ENCODE assay signal across 18 cellular contexts in the genomic region with DNA sequence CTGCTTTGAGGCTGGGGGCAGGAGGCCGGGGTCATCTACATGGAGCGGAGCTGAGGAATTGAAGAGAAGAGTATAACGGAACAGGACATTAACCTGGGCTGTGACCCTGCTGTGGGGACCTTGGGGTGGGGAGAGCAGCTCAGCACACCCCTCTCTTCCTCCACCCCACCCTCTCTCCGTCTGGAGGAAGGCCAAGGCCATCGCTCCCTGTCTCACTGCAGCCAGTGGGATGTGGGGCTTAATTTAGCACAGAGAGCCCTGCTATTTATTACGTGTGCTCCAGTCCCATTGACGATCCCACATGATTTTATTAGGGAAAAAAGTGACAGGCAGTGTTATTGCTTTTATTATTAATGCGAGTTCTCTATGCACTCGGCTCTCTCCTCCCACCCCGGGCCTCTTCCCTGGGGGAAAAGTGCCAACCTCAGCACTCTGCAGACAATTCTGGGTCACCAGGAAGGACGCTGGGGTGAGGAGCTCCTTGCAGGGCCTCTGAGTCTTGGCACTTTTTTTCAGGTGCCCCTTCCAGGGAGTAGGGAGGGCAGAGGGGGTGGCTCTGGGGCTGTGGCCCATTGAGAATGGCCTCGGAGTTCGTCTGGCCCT. TPM values are rescaled to one million over a fixed set of nuclear protein-coding genes. Genes with fewer than 3 reads are reported as not detected.
DNase-seq lines count a peak whose midpoint lies in the region; ATAC-seq, FAIRE-seq and TF ChIP-seq lines count a peak whose summit lies in the region.
"Had no signal": no experiment of that assay in that cellular context is flagged by ENCODE, and none has a peak within 500 bp of the region (broad histone marks: within the 10 kb centered on the region; RNA-seq: fewer than 3 reads in every experiment).

No MANE protein-coding gene starts in this region.

- peak overlapping the region in 1 of 2 experiments; percentile 26; a peak in 2 of 6 replicates for H3K27ac ChIP-seq in A549
- H3K27ac ChIP-seq in IMR-90 (ENCODE audit: insufficient read depth, low read length) = no peak overlapping the region
- no peak overlapping the region for H3K27ac ChIP-seq in osteoblast (ENCODE audit: low read depth, low read length)

- H3K23ac ChIP-seq in IMR-90 (ENCODE audit: low read depth, low read length) = no peak overlapping the region

- dilution Hi-C loops in IMR-90 (cut with HindIII; ENCODE audit: low sequenced_read_pairs, unreplicated experiment) = no loop called here

- no peak for ATAC-seq in A549
- no peak for ATAC-seq in IMR-90 (ENCODE audit: low read depth)
- no peak for ATAC-seq in GM21528 (IDR thresholded peaks at IDR 0.05; ENCODE audit: low FRiP score, unreplicated experiment)
- no peak for ATAC-seq in GM18498 (IDR thresholded peaks at IDR 0.05; ENCODE audit: unreplicated experiment)
- ATAC-seq: GM12878, HCT116, K562 had no signal

- no peak overlapping the region for H3K18ac ChIP-seq in IMR-90 (ENCODE audit: low read depth, low read length)

- H3K4me3 ChIP-seq in A549 (no peak overlapping the region), IMR-90 (ENCODE audit: insufficient read depth, low read depth, low read length) (no peak overlapping the region), osteoblast (ENCODE audit: insufficient read depth, low read length) (no peak overlapping the region)
- H3K4me3 ChIP-seq: GM12878, K562 had no signal

- H3K4me1 ChIP-seq in A549 (peaks cover 5% of the 10 kb centered on the region; the same call in 1 of the 3 replicates), IMR-90 (ENCODE audit: control insufficient read depth, insufficient read depth, low read length) (no peaks in the 10 kb centered on the region), osteoblast (ENCODE audit: insufficient read depth, low read length) (no peaks in the 10 kb centered on the region)

- H3K79me1 ChIP-seq in IMR-90 (ENCODE audit: low read depth in 1 of 2, low read length in 2 of 2) = no peaks in the 10 kb centered on the region

- H4K20me1 ChIP-seq in IMR-90 (ENCODE audit: insufficient read depth, low read length) (no peaks in the 10 kb centered on the region; the same call in 1 of the 2 replicates), osteoblast (ENCODE audit: insufficient read depth, low read length) (no peaks in the 10 kb centered on the region)

- no peak overlapping the region for H2BK5ac ChIP-seq in IMR-90 (ENCODE audit: low read depth, low read length, poor library complexity, severe bottlenecking)

- no peak for FAIRE-seq in A549 (lab: Jason Lieb, UNC)
- FAIRE-seq: GM12878, GM19239, K562 had no signal

- TF ChIP-seq EP300 in A549 (IDR thresholded peaks at IDR 0.05) = no peak

- H2BK120ac ChIP-seq in IMR-90 (ENCODE audit: low read depth, low read length) = no peak overlapping the region

- TF ChIP-seq RAD21 in A549 (conservative IDR thresholded peaks at IDR 0.05 in 1 of 2, IDR thresholded peaks at IDR 0.05 in 1 of 2) (no peak), IMR-90 (IDR thresholded peaks at IDR 0.05; ENCODE audit: low read length) (no peak)

- DNase-seq in A549 (ENCODE audit: low read depth in 1 of 2, low spot score in 1 of 2) (no peak), IMR-90 (no peak), globus pallidus (ENCODE audit: low spot score) (peak; percentile 5), osteoblast (ENCODE audit: insufficient read length, low spot score, missing footprints) (peak; percentile 71), cerebellar nuclear complex (lab: John Stamatoyannopoulos, UW) (no peak)
- DNase-seq: CD4-positive, CD25-positive, alpha-beta regulatory T cell; NCI-H1048; NCI-H146; NCI-H2081 treated with DMSO at 0.1 percent for 48 hours; NCI-H226; NCI-H526 treated with DMSO at 0.1 percent for 48 hours; NK-92 treated with Interleukin-12 subunit alpha and Interleukin-12 subunit beta, amount 100 ng/mL, for 24 hours had no signal

- in situ Hi-C loops in IMR-90 (cut with MboI; ENCODE audit: low sequenced_read_pairs) = no loop called here

- H3K27me3 ChIP-seq in IMR-90 (ENCODE audit: control insufficient read depth, insufficient read depth, low read length) (peaks cover 14% of the 10 kb centered on the region), osteoblast (ENCODE audit: insufficient read depth, low read length) (peaks cover 6% of the 10 kb centered on the region)

- 82% methylated on average over 12 of the region's 13 CpGs for WGBS in A549 (ENCODE audit: missing lambda C conversion rate)
- no CpG with 5 or more reads among the region's 13 CpGs for WGBS in IMR-90 (ENCODE audit: extremely low coverage in 2 of 2, insufficient read length in 1 of 2), 2 experiments

- H2AK9ac ChIP-seq in IMR-90 (replicated peaks; ENCODE audit: low read depth, low read length, poor library complexity) = no peak overlapping the region

- BruUV-seq in IMR-90 (replicated peaks; lab: Mats Ljungman, UMichigan) = no TSS peak

- CTCF ChIA-PET in A549 (lab: Yijun Ruan, JAX) = interaction anchor here (1.5 to 3.1 kb wide), 3 partner anchors 57 to 131 kb away, joined by 6 to 15 read pairs (median 12); a partner anchor contains a TSS
- CTCF ChIA-PET in IMR-90 (lab: Yijun Ruan, JAX) = no interaction called here

- H3K4me2 ChIP-seq in A549 = no peak overlapping the region
- no peak overlapping the region for H3K4me2 ChIP-seq in IMR-90 (ENCODE audit: low read depth, low read length)
- H3K4me2 ChIP-seq in osteoblast (ENCODE audit: insufficient read depth, low read length) = no peak overlapping the region

- no peak overlapping the region for H2BK20ac ChIP-seq in IMR-90 (ENCODE audit: low read depth, low read length)

- H2BK15ac ChIP-seq in IMR-90 (ENCODE audit: low read depth, low read length) = no peak overlapping the region

- no peak overlapping the region for H4K8ac ChIP-seq in IMR-90 (ENCODE audit: low read depth in 2 of 2, low read length in 2 of 2)

- intact Hi-C loops in IMR-90 (cut with micrococcal nuclease) = no loop called here

- TF ChIP-seq CTCF in A549 (IDR thresholded peaks at IDR 0.05) = no peak
- no peak for TF ChIP-seq CTCF in IMR-90 (conservative IDR thresholded peaks at IDR 0.05; ENCODE audit: low read depth, low read length)
- no peak for TF ChIP-seq CTCF in osteoblast (IDR thresholded peaks at IDR 0.05; ENCODE audit: extremely low read depth, low read depth, low read length)

- H3K9me3 ChIP-seq in A549 (no peaks in the 10 kb centered on the region), IMR-90 (ENCODE audit: control insufficient read depth, insufficient read depth, low read length) (no peaks in the 10 kb centered on the region), osteoblast (ENCODE audit: low read depth, low read length) (no peaks in the 10 kb centered on the region)

- H2AFZ ChIP-seq in IMR-90 (replicated peaks; ENCODE audit: low read length, poor library complexity) (no peak overlapping the region), osteoblast (ENCODE audit: low read length) (no peak overlapping the region)

- no peak for TF ChIP-seq POLR2A in A549 (IDR thresholded peaks at IDR 0.05; ENCODE audit: low read length)
- TF ChIP-seq POLR2A in IMR-90 (IDR thresholded peaks at IDR 0.05; ENCODE audit: low read depth, low read length) = no peak

- no peaks in the 10 kb centered on the region for H3K36me3 ChIP-seq in IMR-90 (ENCODE audit: control insufficient read depth, insufficient read depth, low read length)
- H3K36me3 ChIP-seq in osteoblast (ENCODE audit: insufficient read depth, low read length) = no peaks in the 10 kb centered on the region

- H4K5ac ChIP-seq in IMR-90 (ENCODE audit: low read depth, low read length) = no peak overlapping the region

- H3K9me1 ChIP-seq in IMR-90 (ENCODE audit: insufficient read depth, low read length) = no peaks in the 10 kb centered on the region

- H3K9ac ChIP-seq in IMR-90 (ENCODE audit: low read depth, low read length) = no peak overlapping the region

- H3K79me2 ChIP-seq in osteoblast (ENCODE audit: insufficient read depth, low read length) = no peaks in the 10 kb centered on the region

- H3K4ac ChIP-seq in IMR-90 (ENCODE audit: low read depth, low read length) = no peak overlapping the region

- H2AK5ac ChIP-seq in IMR-90 (ENCODE audit: low read depth, low read length) = no peak overlapping the region

- POLR2A ChIA-PET in A549 (lab: Yijun Ruan, JAX) = no interaction called here
- POLR2A ChIA-PET in IMR-90 (lab: Charles Lee; ENCODE audit: unreplicated experiment) = no interaction called here

- no peak overlapping the region for H3K14ac ChIP-seq in IMR-90 (replicated peaks; ENCODE audit: low read depth, low read length)

- no peak overlapping the region for H3K56ac ChIP-seq in IMR-90 (ENCODE audit: extremely low read depth, insufficient read depth, low read length)

- no peak overlapping the region for H4K91ac ChIP-seq in IMR-90 (ENCODE audit: insufficient read depth, low read depth, low read length)

TF ChIP-seq in A549, 52 proteins besides CTCF, POLR2A, EP300 and RAD21:
- TF ChIP-seq CBX8 (IDR thresholded peaks at IDR 0.05) (no peak), MAFK (IDR thresholded peaks at IDR 0.05; ENCODE audit: partially characterized antibody) (peak; percentile 85)

TF ChIP-seq in IMR-90, 13 proteins besides CTCF, POLR2A, EP300 and RAD21:
- peak; percentile 32; the same call in 1 of the 2 replicates for TF ChIP-seq MAFK (IDR thresholded peaks at IDR 0.05; ENCODE audit: low read depth, low read length)
- no peak for TF ChIP-seq MAZ (IDR thresholded peaks at IDR 0.05; ENCODE audit: borderline replicate concordance, low read depth, low read length)

RNA-seq across cellular contexts. Expression of a gene that starts 57.2 kb away (rescaled TPM):
- polyA plus RNA-seq in A549 (2011; rRNA removed) (7.6 and 10.3 TPM in 2 replicates), A549 (2017; fragmentation: RNase III; extraction: RNeasy Plus Mini Kit Qiagen cat#74134 plus additional on column Dnase treatment) (16.2 to 22.8 TPM (median 21.7 TPM) in 3 replicates), IMR-90 (2012; rRNA removed) (2.0 and 2.8 TPM in 2 replicates)
- 11.9 and 18.0 TPM in 2 replicates for polyA plus RNA-seq in A549 (2012; cell fraction: cytosol; rRNA removed)
- polyA plus RNA-seq in A549 (2012; cell fraction: nucleus; rRNA removed) = 40.3 and 50.7 TPM in 2 replicates
- 11.3 and 15.5 TPM in 2 replicates for polyA minus RNA-seq in A549 (2011; rRNA and poly(A)+ RNA removed)
- total RNA-seq in IMR-90 (2012; rRNA removed) (0.54 and 0.56 TPM in 2 replicates), osteoblast (0.36 and 0.59 TPM in 2 replicates)
- 1.9 and 2.8 TPM in 2 replicates for polyA plus RNA-seq in IMR-90 (2012; cell fraction: cytosol; rRNA removed)
- polyA plus RNA-seq in IMR-90 (2012; cell fraction: nucleus; rRNA removed; ENCODE audit: low replicate concordance) = 2.8 and 7.3 TPM in 2 replicates
- total RNA-seq: CD4-positive, CD25-positive, alpha-beta regulatory T cell had no signal
- polyA plus RNA-seq: CD4-positive, CD25-positive, alpha-beta regulatory T cell; GM12878 had no signal

Comparison
In these comparisons a context has a peak if more than half of its experiments do, and no peak if none do; other contexts are left out.
1. DNase-seq: peak in globus pallidus (single experiment) and osteoblast (single experiment); none in A549 (0 of 2), IMR-90 (single experiment) and cerebellar nuclear complex (0 of 2).